8 cellular contexts compared by ENCODE assay signal in the genomic region with DNA sequence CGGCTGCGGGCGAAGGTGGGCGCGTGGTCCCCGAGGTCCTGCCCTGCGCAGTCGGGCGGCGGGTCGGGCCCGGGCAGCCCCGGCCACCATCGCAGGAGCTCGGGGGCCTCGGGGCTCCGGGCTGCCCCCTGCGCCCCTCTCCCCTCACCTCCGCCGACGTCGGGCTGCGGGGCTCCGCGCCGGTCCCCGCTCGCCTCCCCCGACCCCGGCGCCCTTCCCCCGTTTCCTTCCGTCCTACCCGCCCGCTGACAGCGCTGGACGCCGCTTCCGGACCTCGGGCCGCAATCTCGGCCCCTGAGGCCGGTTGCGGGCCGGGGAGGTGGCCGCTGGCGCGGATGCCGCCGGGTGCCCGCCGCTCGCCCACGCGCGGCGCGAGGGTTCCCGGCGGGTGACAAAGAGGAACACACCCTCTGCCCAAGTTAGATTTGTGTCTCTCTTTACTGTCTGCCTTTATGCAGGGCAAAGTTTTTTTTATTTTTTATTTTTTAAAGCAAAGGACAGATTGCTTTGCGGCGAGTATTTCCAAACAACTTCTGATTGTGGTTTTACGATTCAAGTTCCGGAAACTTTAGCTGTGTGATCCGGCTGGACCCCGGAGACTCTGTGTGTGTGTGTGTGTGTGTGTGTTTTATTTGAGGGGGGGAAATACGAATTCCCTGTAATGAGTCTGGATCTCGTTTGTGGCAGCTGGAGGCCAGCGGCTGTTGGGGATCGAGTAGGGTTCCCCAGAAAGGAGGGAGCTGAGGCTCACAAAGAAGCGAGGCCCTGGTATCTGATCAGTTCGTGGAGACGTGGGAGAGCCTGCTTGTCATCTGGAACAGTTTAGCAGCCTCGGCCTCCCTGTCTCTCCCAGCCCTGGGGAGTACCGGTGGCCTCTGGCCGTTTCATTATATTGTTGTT. TPM values are rescaled to one million over a fixed set of nuclear protein-coding genes. Genes with fewer than 3 reads are reported as not detected.
DNase-seq lines count a peak whose midpoint lies in the region; TF ChIP-seq lines count a peak whose summit lies in the region.

No MANE protein-coding gene starts in this region.

- peak overlapping the region; percentile 45 for H2BK15ac ChIP-seq in mesenchymal stem cell (ENCODE audit: low read depth, poor library complexity, severe bottlenecking)

- 0 out of 22 replicates have a peak, but pooled peaks cover 0 to 2% (median 0%) of the 10 kb centered on the region in 11 experiments for H3K9me3 ChIP-seq in BLaER1 treated with 17β-estradiol and CSF1 and Interleukin-3, amounts not matched to agents 10 nM and 100 nM (replicated peaks in 1 of 11)
- H3K9me3 ChIP-seq in duodenal mucosa (ENCODE audit: control insufficient read depth in 1 of 2, low read length in 2 of 2) (no peaks in the 10 kb centered on the region), mesenchymal stem cell (ENCODE audit: control insufficient read depth, low read length) (no peaks in the 10 kb centered on the region)

- H2AFZ ChIP-seq in mesenchymal stem cell (ENCODE audit: low read depth, low read length): no peak overlapping the region

- TF ChIP-seq CTCF in GM20000 (IDR thresholded peaks at IDR 0.05; ENCODE audit: extremely low read depth, missing control alignments): no peak

- peaks cover 9 to 48% (median 17%) of the 10 kb centered on the region in 11 experiments; a peak in 16 of 22 replicates for H4K20me1 ChIP-seq in BLaER1 treated with 17β-estradiol and CSF1 and Interleukin-3, amounts not matched to agents 10 nM and 100 nM

- H3K27me3 ChIP-seq in BLaER1 treated with 17β-estradiol and CSF1 and Interleukin-3, amounts not matched to agents 10 nM and 100 nM: peaks cover 0 to 26% (median 12%) of the 10 kb centered on the region in 11 experiments; a peak in 20 of 22 replicates
- H3K27me3 ChIP-seq in duodenal mucosa (ENCODE audit: control insufficient read depth in 1 of 2, insufficient read depth in 2 of 2, low read length in 2 of 2) (peaks cover 13 to 15% of the 10 kb centered on the region in 2 donors), mesenchymal stem cell (ENCODE audit: control insufficient read depth in 1 of 2, insufficient read depth in 1 of 2, low read length in 2 of 2) (no peaks in the 10 kb centered on the region)

- H3K18ac ChIP-seq in mesenchymal stem cell (ENCODE audit: low read depth in 1 of 2, low read length in 2 of 2): peak overlapping the region; percentile 93 to 98

- peak overlapping the region; percentile 84 to 94 (median 90) for H3K9ac ChIP-seq in BLaER1 treated with 17β-estradiol and CSF1 and Interleukin-3, amounts not matched to agents 10 nM and 100 nM
- H3K9ac ChIP-seq in duodenal mucosa (ENCODE audit: low read depth in 1 of 2, low read length in 2 of 2): peak overlapping the region; percentile 39 to 47
- peak overlapping the region; percentile 91 for H3K9ac ChIP-seq in mesenchymal stem cell (ENCODE audit: low read length)

- WGBS in mesenchymal stem cell: under 1% methylated on average over 51 of the region's 76 CpGs

- H2BK12ac ChIP-seq in mesenchymal stem cell (ENCODE audit: low read length in 2 of 2): peak overlapping the region in 1 of 2 experiments; percentile 42

- H2BK5ac ChIP-seq in mesenchymal stem cell (ENCODE audit: low read depth, low read length, poor library complexity, severe bottlenecking): peak overlapping the region; percentile 78

- H3K79me1 ChIP-seq in mesenchymal stem cell (replicated peaks; ENCODE audit: low read length, poor library complexity, severe bottlenecking): peaks cover 2% of the 10 kb centered on the region

- H3K4me2 ChIP-seq in BLaER1 treated with 17β-estradiol and CSF1 and Interleukin-3, amounts not matched to agents 10 nM and 100 nM: peak overlapping the region; percentile 85 to 99 (median 97)
- peak overlapping the region; percentile 55 for H3K4me2 ChIP-seq in mesenchymal stem cell (ENCODE audit: low read length, poor library complexity, severe bottlenecking)

- DNase-seq in GM20000 (ENCODE audit: low spot score): peak; percentile 36
- peak; percentile 29 for DNase-seq in NCI-H82 treated with DMSO at 0.1 percent for 48 hours (lab: John Stamatoyannopoulos, UW; ENCODE audit: unreplicated experiment)
- DNase-seq in mesenchymal stem cell: peak; percentile 48
- DNase-seq in NCI-H1105 (lab: John Stamatoyannopoulos, UW): no peak
- no peak for DNase-seq in NCI-H1436 (lab: John Stamatoyannopoulos, UW)
- DNase-seq in pons (ENCODE audit: low spot score): no peak

- peak overlapping the region; percentile 98 for H2BK120ac ChIP-seq in mesenchymal stem cell (ENCODE audit: low read depth, low read length)

- H3K14ac ChIP-seq in mesenchymal stem cell (ENCODE audit: low read length in 2 of 2): peak overlapping the region in 1 of 2 experiments; percentile 75

- H3K4me3 ChIP-seq in BLaER1 treated with 17β-estradiol and CSF1 and Interleukin-3, amounts not matched to agents 10 nM and 100 nM: peak overlapping the region; percentile 78 to 97 (median 90)
- H3K4me3 ChIP-seq in duodenal mucosa (ENCODE audit: low read depth in 1 of 2, low read length in 2 of 2) (peak overlapping the region; percentile 61 to 62), mesenchymal stem cell (ENCODE audit: insufficient read depth in 1 of 2, low read depth in 1 of 2, low read length in 2 of 2) (peak overlapping the region; percentile 91 to 93)

- H4K8ac ChIP-seq in mesenchymal stem cell (ENCODE audit: low read length): peak overlapping the region; percentile 56

- peak overlapping the region; percentile 96 for H3K4ac ChIP-seq in mesenchymal stem cell (ENCODE audit: low read depth in 1 of 2, low read length in 2 of 2)

- H4K91ac ChIP-seq in mesenchymal stem cell (ENCODE audit: low read length): peak overlapping the region; percentile 90

- H2AK5ac ChIP-seq in mesenchymal stem cell (ENCODE audit: low read length, severe bottlenecking): no peak overlapping the region

- peak overlapping the region in 1 of 2 experiments; percentile 97 for H3K23ac ChIP-seq in mesenchymal stem cell (ENCODE audit: low read length in 2 of 2)

- H3K36me3 ChIP-seq in BLaER1 treated with 17β-estradiol and CSF1 and Interleukin-3, amounts not matched to agents 10 nM and 100 nM: peaks cover 0 to 9% (median 3%) of the 10 kb centered on the region in 11 experiments; a peak in 4 of 22 replicates
- no peaks in the 10 kb centered on the region for H3K36me3 ChIP-seq in duodenal mucosa (ENCODE audit: control insufficient read depth in 1 of 2, insufficient read depth in 2 of 2, low read length in 2 of 2)
- H3K36me3 ChIP-seq in mesenchymal stem cell (ENCODE audit: control insufficient read depth in 1 of 2, insufficient read depth in 2 of 2, low read depth in 1 of 2, low read length in 2 of 2): no peaks in the 10 kb centered on the region

- H3K4me1 ChIP-seq in BLaER1 treated with 17β-estradiol and CSF1 and Interleukin-3, amounts not matched to agents 10 nM and 100 nM: peaks cover 35 to 66% (median 52%) of the 10 kb centered on the region in 10 experiments
- peaks cover 9 to 11% of the 10 kb centered on the region in 2 donors for H3K4me1 ChIP-seq in duodenal mucosa (ENCODE audit: control insufficient read depth in 1 of 2, insufficient read depth in 2 of 2, low read length in 2 of 2)
- H3K4me1 ChIP-seq in mesenchymal stem cell (ENCODE audit: control insufficient read depth, insufficient read depth, low read depth, low read length): peaks cover 18% of the 10 kb centered on the region

- peak overlapping the region; percentile 77 to 91 (median 88) for H3K27ac ChIP-seq in BLaER1 treated with 17β-estradiol and CSF1 and Interleukin-3, amounts not matched to agents 10 nM and 100 nM
- H3K27ac ChIP-seq in duodenal mucosa (ENCODE audit: low read depth, low read length): peak overlapping the region; percentile 32
- H3K27ac ChIP-seq in mesenchymal stem cell (ENCODE audit: low read length, poor library complexity, severe bottlenecking): no peak overlapping the region

RNA-seq across cellular contexts. Expression of a gene that starts 1.0 kb away (rescaled TPM):
- polyA plus RNA-seq in mesenchymal stem cell (2013, experiment 1 of 2): 266 TPM
- 270 TPM for polyA plus RNA-seq in mesenchymal stem cell (2013, experiment 2 of 2)

RNA-seq across cellular contexts. Expression of a gene that starts 33.2 kb away (rescaled TPM):
- not detected for polyA plus RNA-seq in mesenchymal stem cell (2013, experiment 1 of 2)
- polyA plus RNA-seq in mesenchymal stem cell (2013, experiment 2 of 2): not detected

Comparison
In these comparisons a context has a peak if more than half of its experiments do, and no peak if none do; other contexts are left out.
1. DNase-seq: peak in GM20000 (single experiment), NCI-H82 treated with DMSO at 0.1 percent for 48 hours (single experiment) and mesenchymal stem cell (single experiment); none in NCI-H1105 (single experiment), NCI-H1436 (single experiment) and pons (single experiment).
2. Peak in every context shown above with its lines, with median percentiles within 50 percentile points of each other: H3K4me3 ChIP-seq and H3K9ac ChIP-seq.